Comparison of ENCODE assay signal across 8 cellular contexts in genomic region chr11:47863189-47863892, GRCh38. TPM values are rescaled to one million over a fixed set of nuclear protein-coding genes. Genes with fewer than 3 reads are reported as not detected.
A peak's percentile ranks its signal among the peaks of the same experiment; 100 is the strongest.
DNase-seq lines count a peak whose midpoint lies in the region; ATAC-seq and TF ChIP-seq lines count a peak whose summit lies in the region.

No MANE protein-coding gene starts in this region.

- H4K8ac ChIP-seq in neuronal stem cell (ENCODE audit: low read depth, low read length) = no peak overlapping the region

- ATAC-seq in GM18868 (IDR thresholded peaks at IDR 0.05; ENCODE audit: unreplicated experiment) (peak; percentile 62), HG03558 (IDR thresholded peaks at IDR 0.05; ENCODE audit: extremely low read depth, unreplicated experiment) (peak; percentile 41)

- H3K36me3 ChIP-seq in skeletal muscle satellite cell (ENCODE audit: insufficient read depth, low read length) (no peaks in the 10 kb centered on the region), neuronal stem cell (replicated peaks in 1 of 2; ENCODE audit: control insufficient read depth in 2 of 2, insufficient read depth in 2 of 2, low read length in 2 of 2) (no peaks in the 10 kb centered on the region)

- H2BK12ac ChIP-seq in neuronal stem cell (ENCODE audit: low read length) = no peak overlapping the region

- no peak overlapping the region for H2BK15ac ChIP-seq in neuronal stem cell (ENCODE audit: low read length)

- POLR2A ChIA-PET in AG04449 (lab: Yijun Ruan, JAX) = no interaction called here

- H3K27me3 ChIP-seq in skeletal muscle satellite cell (ENCODE audit: control insufficient read depth, insufficient read depth, low read length) (no peaks in the 10 kb centered on the region), neuronal stem cell (ENCODE audit: control insufficient read depth in 3 of 3, insufficient read depth in 3 of 3, low read depth in 1 of 3, low read length in 3 of 3) (no peaks in the 10 kb centered on the region)

- H3K23ac ChIP-seq in neuronal stem cell (ENCODE audit: low read depth, low read length, poor library complexity) = no peak overlapping the region

- H4K91ac ChIP-seq in neuronal stem cell (ENCODE audit: low read depth, low read length, poor library complexity) = no peak overlapping the region

- no peak overlapping the region for H3K27ac ChIP-seq in neuronal stem cell (replicated peaks; ENCODE audit: low read length)

- DNase-seq in AG04449 (ENCODE audit: low read depth, low spot score) (peak; percentile 38), amniotic stem cell (lab: John Stamatoyannopoulos, UW) (peak; percentile 91), D341Med (ENCODE audit: low spot score) (no peak), neuronal stem cell (ENCODE audit: low spot score) (no peak)
- no peak for DNase-seq in stimulated activated CD4-positive, alpha-beta T cell treated with anti-CD3 and anti-CD28 coated beads, Interleukin-15, amount 100 ng/mL, for 24 hours

- H3K9ac ChIP-seq in skeletal muscle satellite cell (ENCODE audit: low read depth, low read length) (peak overlapping the region; percentile 43), neuronal stem cell (ENCODE audit: low read depth, low read length, poor library complexity) (no peak overlapping the region)

- H3K4ac ChIP-seq in neuronal stem cell (ENCODE audit: low read length) = no peak overlapping the region

- H2BK5ac ChIP-seq in neuronal stem cell (ENCODE audit: low read length) = no peak overlapping the region

- no peak overlapping the region for H3K18ac ChIP-seq in neuronal stem cell (ENCODE audit: low read length)

- H2AK5ac ChIP-seq in neuronal stem cell (ENCODE audit: low read depth, low read length) = no peak overlapping the region

- H3K4me3 ChIP-seq in AG04449 (ENCODE audit: low read depth, low read length) = no peak overlapping the region
- H3K4me3 ChIP-seq in skeletal muscle satellite cell (ENCODE audit: low read length) = no peak overlapping the region
- no peak overlapping the region for H3K4me3 ChIP-seq in neuronal stem cell (ENCODE audit: low read length in 2 of 2)

- H2BK120ac ChIP-seq in neuronal stem cell (ENCODE audit: low read depth, low read length) = no peak overlapping the region

- H3K79me1 ChIP-seq in neuronal stem cell (ENCODE audit: low read depth, low read length) = no peaks in the 10 kb centered on the region

- H3K4me1 ChIP-seq in skeletal muscle satellite cell (ENCODE audit: control insufficient read depth, insufficient read depth, low read length) (peaks cover 44% of the 10 kb centered on the region), neuronal stem cell (ENCODE audit: control insufficient read depth in 2 of 2, insufficient read depth in 1 of 2, low read depth in 1 of 2, low read length in 2 of 2) (no peaks in the 10 kb centered on the region)

- H2AFZ ChIP-seq in neuronal stem cell (ENCODE audit: low read length) = no peak overlapping the region

- H3K4me2 ChIP-seq in skeletal muscle satellite cell (ENCODE audit: low read length) (peak overlapping the region; percentile 60), neuronal stem cell (ENCODE audit: insufficient read depth, low read length, poor library complexity, severe bottlenecking) (no peak overlapping the region)

- H3K14ac ChIP-seq in neuronal stem cell (ENCODE audit: low read length) = no peak overlapping the region

- H3K9me3 ChIP-seq in skeletal muscle satellite cell (replicated peaks; ENCODE audit: low read length) = no peaks in the 10 kb centered on the region
- peaks cover 0 to 7% of the 10 kb centered on the region in 2 donors for H3K9me3 ChIP-seq in neuronal stem cell (replicated peaks in 1 of 2; ENCODE audit: control insufficient read depth in 2 of 2, insufficient read depth in 1 of 2, low read depth in 1 of 2, low read length in 2 of 2)

- WGBS in neuronal stem cell (ENCODE audit: extremely low coverage in 2 of 2, insufficient read length in 2 of 2, insufficient replicate concordance in 1 of 2), 2 donors = no CpG with 5 or more reads among the region's 4 CpGs

- no peak for TF ChIP-seq CTCF in AG04449 (IDR thresholded peaks at IDR 0.05; ENCODE audit: insufficient read depth, low read length, missing control alignments)

- CTCF ChIA-PET in AG04449 (lab: Yijun Ruan, JAX) = interaction anchor here (2.7 kb wide), 1 partner anchor 10 kb away, joined by 31 read pairs; no protein-coding TSS in a partner anchor

RNA-seq across cellular contexts. Expression of gene NUP160, which starts 15.2 kb away (rescaled TPM):
- total RNA-seq in skeletal muscle satellite cell (2012; rRNA removed) = 26.0 and 30.4 TPM in 2 replicates
- polyA plus RNA-seq in neuronal stem cell (2013, experiment 1 of 2) = 28.9 TPM
- polyA plus RNA-seq in neuronal stem cell (2013, experiment 2 of 2) = 28.0 TPM

Comparison
In these comparisons a context has a peak if more than half of its experiments do, and no peak if none do; other contexts are left out.
1. DNase-seq: peak in AG04449 (single experiment) and amniotic stem cell (single experiment); none in D341Med (single experiment), stimulated activated CD4-positive, alpha-beta T cell treated with anti-CD3 and anti-CD28 coated beads, Interleukin-15, amount 100 ng/mL, for 24 hours (single experiment) and neuronal stem cell (single experiment).